In genomic region chr9:81266086-81266485, GRCh38 we compare ENCODE assay signal across 18 cellular contexts.
DNase-seq lines count a peak whose midpoint lies in the region; ATAC-seq and TF ChIP-seq lines count a peak whose summit lies in the region.
"Had no signal": no experiment of that assay in that cellular context is flagged by ENCODE, and none has a peak within 500 bp of the region (broad histone marks: within the 10 kb centered on the region; RNA-seq: fewer than 3 reads in every experiment).

No MANE protein-coding gene starts in this region.

- H2BK15ac ChIP-seq in IMR-90 (ENCODE audit: low read depth, low read length), result no peak overlapping the region

- CTCF ChIA-PET in IMR-90 (lab: Yijun Ruan, JAX), result no interaction called here

- H3K36me3 ChIP-seq in IMR-90 (ENCODE audit: control insufficient read depth, insufficient read depth, low read length), result no peaks in the 10 kb centered on the region
- H3K36me3 ChIP-seq: Peyer's patch had no signal

- TF ChIP-seq RAD21 in IMR-90 (IDR thresholded peaks at IDR 0.05; ENCODE audit: low read length), result no peak

- no peak overlapping the region for H3K4ac ChIP-seq in IMR-90 (ENCODE audit: low read depth, low read length)

- peaks cover 21% of the 10 kb centered on the region for H3K9me3 Mint-ChIP-seq in activated T-helper 17 cell treated with anti-CD3 and anti-CD28 coated beads, Interleukin-2, amount 50 U/mL, for 72 hours

- H3K9me3 ChIP-seq in IMR-90 (ENCODE audit: control insufficient read depth, insufficient read depth, low read length), result peaks cover 16% of the 10 kb centered on the region
- H3K9me3 ChIP-seq: Peyer's patch had no signal

- H3K27ac Mint-ChIP-seq in activated T-helper 17 cell treated with anti-CD3 and anti-CD28 coated beads, Interleukin-2, amount 50 U/mL, for 72 hours, result no peak overlapping the region
- H3K27ac Mint-ChIP-seq: CD14-positive monocyte had no signal

- no peak overlapping the region for H3K4me3 ChIP-seq in IMR-90 (ENCODE audit: insufficient read depth, low read depth, low read length)
- H3K4me3 ChIP-seq in fibroblast of the aortic adventitia (ENCODE audit: low read depth, low read length), result no peak overlapping the region
- H3K4me3 ChIP-seq: K562, Peyer's patch had no signal

- TF ChIP-seq CTCF in IMR-90 (conservative IDR thresholded peaks at IDR 0.05; ENCODE audit: low read depth, low read length), result no peak
- TF ChIP-seq CTCF in fibroblast of the aortic adventitia (IDR thresholded peaks at IDR 0.05; ENCODE audit: insufficient read depth, low read length), result no peak

- no peak overlapping the region for H3K9ac ChIP-seq in IMR-90 (ENCODE audit: low read depth, low read length)

- H3K23ac ChIP-seq in IMR-90 (ENCODE audit: low read depth, low read length), result no peak overlapping the region

- no CpG with 5 or more reads among the region's 2 CpGs for WGBS in IMR-90 (ENCODE audit: extremely low coverage in 2 of 2, insufficient read length in 1 of 2), 2 experiments

- ATAC-seq in IMR-90 (ENCODE audit: low read depth) (no peak), HG03342 (IDR thresholded peaks at IDR 0.05; ENCODE audit: unreplicated experiment) (no peak)
- ATAC-seq in activated T-helper 17 cell treated with anti-CD3 and anti-CD28 coated beads, Interleukin-2, amount 50 U/mL, for 72 hours (replicated peaks), result no peak
- ATAC-seq: K562, Right ventricle myocardium inferior had no signal

- no peaks in the 10 kb centered on the region for H3K79me1 ChIP-seq in IMR-90 (ENCODE audit: low read depth in 1 of 2, low read length in 2 of 2)

- dilution Hi-C loops in IMR-90 (cut with HindIII; ENCODE audit: low sequenced_read_pairs, unreplicated experiment), result no loop called here

- no peak overlapping the region for H3K4me2 ChIP-seq in IMR-90 (ENCODE audit: low read depth, low read length)

- peaks cover 2% of the 10 kb centered on the region; the same call in 1 of the 2 replicates for H3K27me3 ChIP-seq in IMR-90 (ENCODE audit: control insufficient read depth, insufficient read depth, low read length)
- H3K27me3 ChIP-seq: Peyer's patch had no signal

- H2BK120ac ChIP-seq in IMR-90 (ENCODE audit: low read depth, low read length), result no peak overlapping the region

- no peak overlapping the region for H4K8ac ChIP-seq in IMR-90 (ENCODE audit: low read depth in 2 of 2, low read length in 2 of 2)

- H3K9me1 ChIP-seq in IMR-90 (ENCODE audit: insufficient read depth, low read length), result no peaks in the 10 kb centered on the region

- no peaks in the 10 kb centered on the region for H3K4me1 Mint-ChIP-seq in activated T-helper 17 cell treated with anti-CD3 and anti-CD28 coated beads, Interleukin-2, amount 50 U/mL, for 72 hours

- peak; percentile 55 for DNase-seq in IMR-90
- peak; percentile 17 for DNase-seq in astrocyte of the hippocampus (ENCODE audit: low read depth, low spot score)
- DNase-seq in fibroblast of the aortic adventitia (ENCODE audit: low read depth), result peak; percentile 1
- DNase-seq in non-pigmented ciliary epithelial cell (ENCODE audit: low read depth), result peak; percentile 40
- no peak for DNase-seq in amygdala (lab: John Stamatoyannopoulos, UW)
- DNase-seq in NCI-H526 (lab: John Stamatoyannopoulos, UW), result no peak
- DNase-seq: 8988T, DMS79 treated with DMSO at 0.1 percent for 48 hours, NCI-H1105 treated with DMSO at 0.1 percent for 48 hours, NCI-H1694, NCI-H2081 treated with DMSO at 0.1 percent for 48 hours, NCI-H524 treated with DMSO at 0.1 percent for 48 hours, Peyer's patch had no signal

- no peak overlapping the region; the same call in 1 of the 2 replicates for H2BK20ac ChIP-seq in IMR-90 (ENCODE audit: low read depth, low read length)

- H3K4me3 Mint-ChIP-seq in activated T-helper 17 cell treated with anti-CD3 and anti-CD28 coated beads, Interleukin-2, amount 50 U/mL, for 72 hours, result no peak overlapping the region
- H3K4me3 Mint-ChIP-seq: CD14-positive monocyte had no signal

- H2BK5ac ChIP-seq in IMR-90 (ENCODE audit: low read depth, low read length, poor library complexity, severe bottlenecking), result no peak overlapping the region

- no peaks in the 10 kb centered on the region for H3K36me3 Mint-ChIP-seq in activated T-helper 17 cell treated with anti-CD3 and anti-CD28 coated beads, Interleukin-2, amount 50 U/mL, for 72 hours (ENCODE audit: low read depth)
- H3K36me3 Mint-ChIP-seq: CD14-positive monocyte had no signal

- H3K18ac ChIP-seq in IMR-90 (ENCODE audit: low read depth, low read length), result no peak overlapping the region

- no TSS peak for BruUV-seq in IMR-90 (replicated peaks; lab: Mats Ljungman, UMichigan)

- H3K27ac ChIP-seq in IMR-90 (ENCODE audit: insufficient read depth, low read length), result no peak overlapping the region
- H3K27ac ChIP-seq: Peyer's patch had no signal

- intact Hi-C loops in IMR-90 (cut with micrococcal nuclease), result loop anchor here (5.0 kb wide), 1 partner anchor 126 kb away; no protein-coding TSS in a partner anchor

- no peak overlapping the region for H2AK5ac ChIP-seq in IMR-90 (ENCODE audit: low read depth, low read length)

- POLR2A ChIA-PET in IMR-90 (lab: Charles Lee; ENCODE audit: unreplicated experiment), result no interaction called here

- no peak for TF ChIP-seq POLR2A in IMR-90 (IDR thresholded peaks at IDR 0.05; ENCODE audit: low read depth, low read length)

- no peak overlapping the region for H4K5ac ChIP-seq in IMR-90 (ENCODE audit: low read depth, low read length)

- H4K91ac ChIP-seq in IMR-90 (ENCODE audit: insufficient read depth, low read depth, low read length), result no peak overlapping the region

- no peak overlapping the region for H3K14ac ChIP-seq in IMR-90 (replicated peaks; ENCODE audit: low read depth, low read length)

- no peak overlapping the region for H2AFZ ChIP-seq in IMR-90 (replicated peaks; ENCODE audit: low read length, poor library complexity)

- peaks cover 3% of the 10 kb centered on the region for H3K4me1 ChIP-seq in IMR-90 (ENCODE audit: control insufficient read depth, insufficient read depth, low read length)
- H3K4me1 ChIP-seq: Peyer's patch had no signal

- no peak overlapping the region for H2AK9ac ChIP-seq in IMR-90 (replicated peaks; ENCODE audit: low read depth, low read length, poor library complexity)

- H3K56ac ChIP-seq in IMR-90 (ENCODE audit: extremely low read depth, insufficient read depth, low read length), result no peak overlapping the region

- no peaks in the 10 kb centered on the region for H3K27me3 Mint-ChIP-seq in activated T-helper 17 cell treated with anti-CD3 and anti-CD28 coated beads, Interleukin-2, amount 50 U/mL, for 72 hours

- in situ Hi-C loops in IMR-90 (cut with MboI; ENCODE audit: low sequenced_read_pairs), result no loop called here

- no peaks in the 10 kb centered on the region for H4K20me1 ChIP-seq in IMR-90 (ENCODE audit: insufficient read depth, low read length)

TF ChIP-seq in IMR-90, 13 proteins besides CTCF, POLR2A, EP300 and RAD21:
- TF ChIP-seq ELK1 (IDR thresholded peaks at IDR 0.05; ENCODE audit: borderline replicate concordance, low read depth, low read length) (no peak), RCOR1 (IDR thresholded peaks at IDR 0.05; ENCODE audit: insufficient replicate concordance, low read length) (no peak), NFE2L2 (IDR thresholded peaks at IDR 0.05; ENCODE audit: low read depth, low read length) (no peak)

Comparison
In these comparisons a context has a peak if more than half of its experiments do, and no peak if none do; other contexts are left out.
1. DNase-seq: peak in IMR-90 (single experiment), astrocyte of the hippocampus (single experiment), fibroblast of the aortic adventitia (single experiment) and non-pigmented ciliary epithelial cell (single experiment); none in amygdala (0 of 56) and NCI-H526 (0 of 2).